1 cellular context compared by ENCODE assay signal in genomic region chr19:495440-496332, GRCh38.
TF ChIP-seq lines count a peak whose summit lies in the region.

No MANE protein-coding gene starts in this region.

TF ChIP-seq in HepG2, 621 proteins besides CTCF, POLR2A, EP300 and RAD21 (continued from another document and continues in another):
- TF ChIP-seq JDP2 (CRISPR knock-in tag; IDR thresholded peaks at IDR 0.05; ENCODE audit: borderline replicate concordance), result no peak
- TF ChIP-seq TEAD2 (CRISPR knock-in tag; IDR thresholded peaks at IDR 0.05), result no peak
- TF ChIP-seq ZNF737 (CRISPR knock-in tag; IDR thresholded peaks at IDR 0.05; ENCODE audit: borderline replicate concordance), result no peak
- TF ChIP-seq ZNF614 (CRISPR knock-in tag; IDR thresholded peaks at IDR 0.05; ENCODE audit: borderline replicate concordance), result no peak
- TF ChIP-seq MBNL3 (CRISPR knock-in tag; conservative IDR thresholded peaks at IDR 0.05), result no peak
- TF ChIP-seq NCOA5 (CRISPR knock-in tag; IDR thresholded peaks at IDR 0.05), result no peak
- no peak for TF ChIP-seq RBFOX2 (IDR thresholded peaks at IDR 0.05; ENCODE audit: low read depth, low read length)
- no peak for TF ChIP-seq ZNF567 (CRISPR knock-in tag; IDR thresholded peaks at IDR 0.05; ENCODE audit: borderline replicate concordance)
- TF ChIP-seq ZC3H4 (CRISPR knock-in tag; IDR thresholded peaks at IDR 0.05; ENCODE audit: borderline replicate concordance), result no peak
- TF ChIP-seq SP5 (CRISPR knock-in tag; IDR thresholded peaks at IDR 0.05; ENCODE audit: borderline replicate concordance, low read depth), result 0 out of 2 replicates have a peak, but pooled peaks have one; percentile 31
- no peak for TF ChIP-seq MLXIP (CRISPR knock-in tag; IDR thresholded peaks at IDR 0.05; ENCODE audit: borderline replicate concordance)
- no peak for TF ChIP-seq MXD1 (CRISPR knock-in tag; IDR thresholded peaks at IDR 0.05)
- no peak for TF ChIP-seq E2F1 (CRISPR knock-in tag; IDR thresholded peaks at IDR 0.05)
- TF ChIP-seq ETV5 (CRISPR knock-in tag; IDR thresholded peaks at IDR 0.05; ENCODE audit: borderline replicate concordance), result no peak
- no peak for TF ChIP-seq KAT2B (IDR thresholded peaks at IDR 0.05; ENCODE audit: borderline replicate concordance, low read depth, low read length)
- TF ChIP-seq ZNF746 (CRISPR knock-in tag; IDR thresholded peaks at IDR 0.05), result no peak
- no peak for TF ChIP-seq ZNF563 (CRISPR knock-in tag; IDR thresholded peaks at IDR 0.05)
- peak; percentile 20; the same call in 1 of the 2 replicates for TF ChIP-seq MED1 (CRISPR knock-in tag; IDR thresholded peaks at IDR 0.05)
- TF ChIP-seq ZMYM2 (CRISPR knock-in tag; IDR thresholded peaks at IDR 0.05), result peak; percentile 98
- peak; percentile 43; the same call in 1 of the 2 replicates for TF ChIP-seq ZNF136 (CRISPR knock-in tag; IDR thresholded peaks at IDR 0.05; ENCODE audit: low read depth)
- TF ChIP-seq ONECUT2 (CRISPR knock-in tag; IDR thresholded peaks at IDR 0.05), result no peak
- TF ChIP-seq HOXA5 (CRISPR knock-in tag; IDR thresholded peaks at IDR 0.05), result no peak
- TF ChIP-seq MXD3 (CRISPR knock-in tag; IDR thresholded peaks at IDR 0.05), result 0 out of 2 replicates have a peak, but pooled peaks have one; percentile 38
- no peak for TF ChIP-seq RERE (CRISPR knock-in tag; IDR thresholded peaks at IDR 0.05; ENCODE audit: low read depth)
- no peak for TF ChIP-seq NR1H2 (CRISPR knock-in tag; IDR thresholded peaks at IDR 0.05; ENCODE audit: borderline replicate concordance, low read depth)
- TF ChIP-seq SOX5 (CRISPR knock-in tag; IDR thresholded peaks at IDR 0.05; ENCODE audit: borderline replicate concordance), result no peak
- no peak for TF ChIP-seq ZNF780A (CRISPR knock-in tag; IDR thresholded peaks at IDR 0.05)
- TF ChIP-seq ATF7 (IDR thresholded peaks at IDR 0.05), result no peak
- TF ChIP-seq ATF7 (CRISPR knock-in tag; IDR thresholded peaks at IDR 0.05), result no peak
- TF ChIP-seq PRMT3 (CRISPR knock-in tag; IDR thresholded peaks at IDR 0.05; ENCODE audit: borderline replicate concordance, low read depth), result no peak
- no peak; the same call in 2 of the 3 replicates for TF ChIP-seq MXI1 (IDR thresholded peaks at IDR 0.05; ENCODE audit: borderline replicate concordance, low read depth, low read length)
- TF ChIP-seq ZNF430 (CRISPR knock-in tag; IDR thresholded peaks at IDR 0.05), result no peak
- TF ChIP-seq FOXM1 (CRISPR knock-in tag; IDR thresholded peaks at IDR 0.05), result no peak
- TF ChIP-seq ZBTB39 (CRISPR knock-in tag; IDR thresholded peaks at IDR 0.05), result no peak
- no peak for TF ChIP-seq REPIN1 (CRISPR knock-in tag; IDR thresholded peaks at IDR 0.05; ENCODE audit: borderline replicate concordance, low read depth)
- TF ChIP-seq PATZ1 (CRISPR knock-in tag; IDR thresholded peaks at IDR 0.05), result peak; percentile 33; the same call in 1 of the 2 replicates
- TF ChIP-seq ZFP36L1 (CRISPR knock-in tag; IDR thresholded peaks at IDR 0.05), result no peak
- no peak for TF ChIP-seq BRF2 (CRISPR knock-in tag; IDR thresholded peaks at IDR 0.05)
- TF ChIP-seq RXRB (CRISPR knock-in tag; IDR thresholded peaks at IDR 0.05; ENCODE audit: borderline replicate concordance), result no peak
- TF ChIP-seq ZNF235 (CRISPR knock-in tag; IDR thresholded peaks at IDR 0.05; ENCODE audit: borderline replicate concordance), result no peak
- TF ChIP-seq MAX (IDR thresholded peaks at IDR 0.05), result peak; percentile 34; the same call in 1 of the 2 replicates
- no peak for TF ChIP-seq FOXK2 (IDR thresholded peaks at IDR 0.05)
- TF ChIP-seq ZNF607 (CRISPR knock-in tag; IDR thresholded peaks at IDR 0.05; ENCODE audit: borderline replicate concordance), result no peak
- TF ChIP-seq HINFP (CRISPR knock-in tag; IDR thresholded peaks at IDR 0.05; ENCODE audit: low read depth), result no peak
- no peak for TF ChIP-seq REL (CRISPR knock-in tag; conservative IDR thresholded peaks at IDR 0.05)
- peak; percentile 73; the same call in 1 of the 2 replicates for TF ChIP-seq ZBTB7B (CRISPR knock-in tag; IDR thresholded peaks at IDR 0.05)
- peak; percentile 100 for TF ChIP-seq ZNF460 (CRISPR knock-in tag; IDR thresholded peaks at IDR 0.05; ENCODE audit: borderline replicate concordance)
- TF ChIP-seq NR2F1 (CRISPR knock-in tag; IDR thresholded peaks at IDR 0.05), result peak in 1 of 2 experiments; percentile 29; a peak in 1 of 4 replicates
- no peak for TF ChIP-seq GZF1 (CRISPR knock-in tag; IDR thresholded peaks at IDR 0.05)
- no peak for TF ChIP-seq ZNF616 (CRISPR knock-in tag; IDR thresholded peaks at IDR 0.05; ENCODE audit: low read depth)
